In the genomic region with DNA sequence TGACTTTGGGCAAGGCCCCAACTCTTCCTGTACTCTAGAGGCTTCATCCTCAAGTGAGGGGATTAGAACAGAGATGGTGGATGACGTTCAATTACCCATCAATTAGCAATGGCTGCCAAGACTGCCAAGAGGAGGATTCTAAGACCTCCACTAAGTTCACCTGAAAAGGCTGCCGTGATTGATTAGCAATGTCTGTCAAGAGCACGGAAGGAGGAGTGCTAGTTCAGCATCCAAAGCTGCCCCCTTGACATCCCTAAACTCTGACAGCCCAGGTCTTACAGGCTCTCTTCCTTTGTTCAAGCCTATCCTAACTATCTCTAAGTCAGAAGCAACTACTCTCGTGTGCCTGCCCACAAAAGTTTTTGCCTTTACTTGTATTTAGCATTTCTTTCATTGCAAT, we compare ENCODE assay signal across 19 cellular contexts.
DNase-seq lines count a peak whose midpoint lies in the region; ATAC-seq lines count a peak whose summit lies in the region.
"Had no signal": no experiment of that assay in that cellular context is flagged by ENCODE, and none has a peak within 500 bp of the region (broad histone marks: within the 10 kb centered on the region; RNA-seq: fewer than 3 reads in every experiment).

No MANE protein-coding gene starts in this region.

- POLR2A ChIA-PET in CD8-positive, alpha-beta memory T cell (lab: Charles Lee), result interaction anchor here (1.1 kb wide), 1 partner anchor 16 kb away, joined by 3 read pairs; no protein-coding TSS in a partner anchor

- no peak overlapping the region for H3K27ac ChIP-seq in CD8-positive, alpha-beta memory T cell (ENCODE audit: low read depth, low read length)
- H3K27ac ChIP-seq: prostate gland had no signal

- no peak overlapping the region for H3K4me3 ChIP-seq in CD8-positive, alpha-beta memory T cell (ENCODE audit: low read length)
- H3K4me3 ChIP-seq: neural progenitor cell, prostate gland had no signal

- no peaks in the 10 kb centered on the region for H3K27me3 ChIP-seq in CD8-positive, alpha-beta memory T cell (ENCODE audit: insufficient read depth, low read length, poor library complexity, severe bottlenecking)
- H3K27me3 ChIP-seq: neural progenitor cell had no signal

- H3K9me3 ChIP-seq in CD8-positive, alpha-beta memory T cell (ENCODE audit: low read length), result no peaks in the 10 kb centered on the region
- H3K9me3 ChIP-seq in T-helper 17 cell (ENCODE audit: control insufficient read depth, low read length, poor library complexity, severe bottlenecking), result no peaks in the 10 kb centered on the region
- H3K9me3 ChIP-seq: prostate gland had no signal

- ATAC-seq in T-helper 17 cell, result no peak
- no peak for ATAC-seq in stimulated activated naive B cell treated with anti-CD40 and anti-IgM and Interleukin-4, amounts not matched to agents 10 μg/mL and 1 μg/mL and 100 μg/mL, for 72 hours (replicated peaks)
- ATAC-seq in GM21825 (IDR thresholded peaks at IDR 0.05; ENCODE audit: unreplicated experiment), result no peak
- no peak for ATAC-seq in HG03175 (IDR thresholded peaks at IDR 0.05; ENCODE audit: unreplicated experiment)
- ATAC-seq: left colon; stimulated activated naive CD8-positive, alpha-beta T cell treated with anti-CD3 and anti-CD28 coated beads, Interleukin-15, Interleukin-2, amounts not matched to agents 100 U/mL and 50 U/mL, for 24 hours had no signal

- H3K36me3 Mint-ChIP-seq in CD8-positive, alpha-beta memory T cell, result peaks cover 8 to 63% (median 9%) of the 10 kb centered on the region in 3 donors
- H3K36me3 Mint-ChIP-seq in T-helper 17 cell (ENCODE audit: low read depth) (peaks cover 9% of the 10 kb centered on the region), immature natural killer cell (peaks cover 18 to 27% (median 18%) of the 10 kb centered on the region in 3 donors)
- H3K36me3 Mint-ChIP-seq in stimulated activated naive B cell treated with anti-CD40 and anti-IgM and Interleukin-4, amounts not matched to agents 10 μg/mL and 1 μg/mL and 100 μg/mL, for 72 hours, result peaks cover 19 to 28% of the 10 kb centered on the region in 2 donors

- H3K4me3 Mint-ChIP-seq in CD8-positive, alpha-beta memory T cell, result peak overlapping the region in 5 of 7 donors; percentile 16 to 88 (median 37)
- H3K4me3 Mint-ChIP-seq in T-helper 17 cell (peak overlapping the region; percentile 89), immature natural killer cell (peak overlapping the region; percentile 38 to 81 (median 56))
- H3K4me3 Mint-ChIP-seq in stimulated activated naive B cell treated with anti-CD40 and anti-IgM and Interleukin-4, amounts not matched to agents 10 μg/mL and 1 μg/mL and 100 μg/mL, for 72 hours, result no peak overlapping the region
- H3K4me3 Mint-ChIP-seq: activated T-helper 1 cell treated with anti-CD3 and anti-CD28 coated beads, Interleukin-12 subunit alpha, Interleukin-12 subunit beta, Interleukin-2, Interleukin-4 antibody, amounts not matched to agents 30 ng/mL and 10 ng/mL and 1 ng/mL, durations not matched to agents 14 hours and 24 hours and 36 hours; mesothelial cell of epicardium; neural progenitor cell had no signal

- no peaks in the 10 kb centered on the region for H3K9me3 Mint-ChIP-seq in CD8-positive, alpha-beta memory T cell
- H3K9me3 Mint-ChIP-seq in immature natural killer cell, result no peaks in the 10 kb centered on the region
- no peaks in the 10 kb centered on the region for H3K9me3 Mint-ChIP-seq in stimulated activated naive B cell treated with anti-CD40 and anti-IgM and Interleukin-4, amounts not matched to agents 10 μg/mL and 1 μg/mL and 100 μg/mL, for 72 hours
- H3K9me3 Mint-ChIP-seq: activated T-helper 1 cell treated with anti-CD3 and anti-CD28 coated beads, Interleukin-12 subunit alpha, Interleukin-12 subunit beta, Interleukin-2, Interleukin-4 antibody, amounts not matched to agents 30 ng/mL and 10 ng/mL and 1 ng/mL, durations not matched to agents 14 hours and 24 hours and 36 hours; mesothelial cell of epicardium; neural progenitor cell had no signal

- peak overlapping the region; percentile 66 to 92 (median 72) for H3K27ac Mint-ChIP-seq in CD8-positive, alpha-beta memory T cell
- H3K27ac Mint-ChIP-seq in T-helper 17 cell (peak overlapping the region; percentile 96), immature natural killer cell (peak overlapping the region; percentile 96 to 99 (median 98))
- H3K27ac Mint-ChIP-seq in stimulated activated naive B cell treated with anti-CD40 and anti-IgM and Interleukin-4, amounts not matched to agents 10 μg/mL and 1 μg/mL and 100 μg/mL, for 72 hours, result peak overlapping the region; percentile 84
- H3K27ac Mint-ChIP-seq: activated T-helper 1 cell treated with anti-CD3 and anti-CD28 coated beads, Interleukin-12 subunit alpha, Interleukin-12 subunit beta, Interleukin-2, Interleukin-4 antibody, amounts not matched to agents 30 ng/mL and 10 ng/mL and 1 ng/mL, durations not matched to agents 14 hours and 24 hours and 36 hours had no signal

- no peaks in the 10 kb centered on the region for H3K36me3 ChIP-seq in CD8-positive, alpha-beta memory T cell (ENCODE audit: insufficient read depth, low read length)
- H3K36me3 ChIP-seq: neural progenitor cell, prostate gland had no signal

- H3K27me3 Mint-ChIP-seq in CD8-positive, alpha-beta memory T cell, result peaks cover 0 to 2% of the 10 kb centered on the region in 2 donors
- H3K27me3 Mint-ChIP-seq in T-helper 17 cell (no peaks in the 10 kb centered on the region), immature natural killer cell (ENCODE audit: low read depth in 3 of 3) (peaks cover 12 to 25% (median 23%) of the 10 kb centered on the region in 3 donors)
- no peaks in the 10 kb centered on the region for H3K27me3 Mint-ChIP-seq in stimulated activated naive B cell treated with anti-CD40 and anti-IgM and Interleukin-4, amounts not matched to agents 10 μg/mL and 1 μg/mL and 100 μg/mL, for 72 hours

- H3K4me1 ChIP-seq in CD8-positive, alpha-beta memory T cell (ENCODE audit: insufficient read depth, low read length), result peaks cover 100% of the 10 kb centered on the region
- H3K4me1 ChIP-seq: prostate gland had no signal

- CTCF ChIA-PET in CD8-positive, alpha-beta memory T cell (lab: Charles Lee), result interaction anchor here (1.0 to 7.8 kb wide), 7 partner anchors 17 to 66 kb away, joined by 3 to 65 read pairs (median 6); no protein-coding TSS in a partner anchor

- H3K4me1 Mint-ChIP-seq in CD8-positive, alpha-beta memory T cell, result peaks cover 94 to 100% (median 98%) of the 10 kb centered on the region in 3 donors
- H3K4me1 Mint-ChIP-seq in T-helper 17 cell (peaks cover 89% of the 10 kb centered on the region), immature natural killer cell (peaks cover 100% of the 10 kb centered on the region in 2 donors)
- H3K4me1 Mint-ChIP-seq in stimulated activated naive B cell treated with anti-CD40 and anti-IgM and Interleukin-4, amounts not matched to agents 10 μg/mL and 1 μg/mL and 100 μg/mL, for 72 hours, result peaks cover 70 to 92% of the 10 kb centered on the region in 2 donors

- no peak for DNase-seq in CD8-positive, alpha-beta memory T cell
- no peak for DNase-seq in T-helper 17 cell
- DNase-seq in immature natural killer cell, result no peak
- no peak for DNase-seq in stimulated activated naive B cell treated with anti-CD40 and anti-IgM and Interleukin-4, amounts not matched to agents 10 μg/mL and 1 μg/mL and 100 μg/mL, for 72 hours
- DNase-seq in NCI-H1436 (lab: John Stamatoyannopoulos, UW), result no peak
- DNase-seq: activated CD4-positive, CD25-positive, alpha-beta regulatory T cell treated with anti-CD3 and anti-CD28 coated beads, Interleukin-2, amount 50 U/mL, for 72 hours; AML-193; H7; left colon; NCI-H1105 treated with DMSO at 0.1 percent for 48 hours; NCI-H526 treated with DMSO at 0.1 percent for 48 hours; stimulated activated CD4-positive, alpha-beta T cell treated with anti-CD3 and anti-CD28 coated beads, Interleukin-1b, Interleukin-23, amount 100 ng/mL, for 48 hours; stimulated activated naive CD8-positive, alpha-beta T cell treated with anti-CD3 and anti-CD28 coated beads, Interleukin-15, Interleukin-2, amounts not matched to agents 100 U/mL and 50 U/mL, for 24 hours had no signal

Comparison
In these comparisons a context has a peak if more than half of its experiments do, and no peak if none do; other contexts are left out.
1. H3K4me3 Mint-ChIP-seq: peak in CD8-positive, alpha-beta memory T cell (5 of 7), T-helper 17 cell (single experiment) and immature natural killer cell (5 of 5); none in stimulated activated naive B cell treated with anti-CD40 and anti-IgM and Interleukin-4, amounts not matched to agents 10 μg/mL and 1 μg/mL and 100 μg/mL, for 72 hours (0 of 2).
2. Peak in every context shown above with its lines, with median percentiles within 50 percentile points of each other: H3K27ac Mint-ChIP-seq.